8 cellular contexts compared by ENCODE assay signal in genomic region chr7:97117372-97118188, GRCh38. TPM values are rescaled to one million over a fixed set of nuclear protein-coding genes. Genes with fewer than 3 reads are reported as not detected.
DNase-seq lines count a peak whose midpoint lies in the region; ATAC-seq and TF ChIP-seq lines count a peak whose summit lies in the region.

Gene SDHAF3 (plus strand): TSS chr7:97117698. CDS start chr7:97117724, 26 bp downstream.

- H3K9me3 Mint-ChIP-seq in endothelial cell (ENCODE audit: unreplicated experiment): no peaks in the 10 kb centered on the region

- H3K27ac ChIP-seq in HUES64 (ENCODE audit: low read depth, low read length) (peak within 1 kb of the TSS; percentile 72), OCI-LY1 (ENCODE audit: low read depth, low read length, poor library complexity, severe bottlenecking) (peak within 1 kb of the TSS; percentile 89)

- no peaks in the 10 kb centered on the region for H3F3A ChIP-seq in OCI-LY1 (ENCODE audit: insufficient read depth, low read length)

- H3K79me2 ChIP-seq in OCI-LY1 (ENCODE audit: insufficient read depth, low read length): peaks cover 45% of the 10 kb centered on the region

- H3K4me2 ChIP-seq in OCI-LY1 (ENCODE audit: low read length): peak within 1 kb of the TSS; percentile 73

- peak within 1 kb of the TSS; percentile 93 for H3K4me3 Mint-ChIP-seq in endothelial cell (ENCODE audit: unreplicated experiment)

- peak within 1 kb of the TSS; percentile 49 for H2AFZ ChIP-seq in OCI-LY1 (ENCODE audit: low read length)

- H3K27me3 Mint-ChIP-seq in endothelial cell (ENCODE audit: unreplicated experiment): no peaks in the 10 kb centered on the region

- DNase-seq in DMS 273 (lab: John Stamatoyannopoulos, UW; ENCODE audit: unreplicated experiment) (peak; percentile 100), endothelial cell (ENCODE audit: low spot score) (peak; percentile 98), midbrain (lab: John Stamatoyannopoulos, UW) (peak; percentile 94)
- peak; percentile 98 for DNase-seq in activated CD8-positive, alpha-beta memory T cell treated with anti-CD3 and anti-CD28 coated beads, Interleukin-2, amount 50 U/mL, for 4 hours
- peak; percentile 96 for DNase-seq in stimulated activated CD8-positive, alpha-beta memory T cell treated with anti-CD3 and anti-CD28 coated beads, Interleukin-2, amount 100 ng/mL, for 1 hour (ENCODE audit: low read depth in 2 of 2)

- H3K27ac Mint-ChIP-seq in endothelial cell (ENCODE audit: unreplicated experiment): peak within 1 kb of the TSS; percentile 63

- peak; percentile 91 for ATAC-seq in GM21447 (IDR thresholded peaks at IDR 0.05; ENCODE audit: unreplicated experiment)

- H3K4me1 Mint-ChIP-seq in endothelial cell (ENCODE audit: unreplicated experiment): peaks cover 18% of the 10 kb centered on the region

- no peaks in the 10 kb centered on the region for H3K36me3 Mint-ChIP-seq in endothelial cell (ENCODE audit: low read depth, unreplicated experiment)

- no peaks in the 10 kb centered on the region for H3K27me3 ChIP-seq in HUES64 (ENCODE audit: insufficient read depth, low read length)
- H3K27me3 ChIP-seq in OCI-LY1 (ENCODE audit: insufficient read depth, low read length): no peaks in the 10 kb centered on the region

- TF ChIP-seq CTCF in OCI-LY1 (IDR thresholded peaks at IDR 0.05; ENCODE audit: low read length): peak; percentile 21; the same call in 1 of the 2 replicates
- TF ChIP-seq CTCF in endothelial cell (IDR thresholded peaks at IDR 0.05; ENCODE audit: unreplicated experiment): no peak

- H3K9ac ChIP-seq in HUES64 (ENCODE audit: low read depth, low read length): peak within 1 kb of the TSS; percentile 94
- H3K9ac ChIP-seq in OCI-LY1 (ENCODE audit: low read length): peak within 1 kb of the TSS; percentile 94

- 1% methylated on average over 59 of the region's 59 CpGs for WGBS in HUES64

- no peaks in the 10 kb centered on the region for H3K36me3 ChIP-seq in HUES64 (ENCODE audit: insufficient read depth, low read length)
- H3K36me3 ChIP-seq in OCI-LY1 (ENCODE audit: insufficient read depth, low read length): peaks cover 27% of the 10 kb centered on the region

- no peaks in the 10 kb centered on the region for H4K20me1 ChIP-seq in OCI-LY1 (ENCODE audit: insufficient read depth, low read length)

- H3K4me3 ChIP-seq in HUES64 (ENCODE audit: low read length) (peak within 1 kb of the TSS; percentile 85), OCI-LY1 (ENCODE audit: low read depth, low read length, poor library complexity, severe bottlenecking) (peak within 1 kb of the TSS; percentile 91)

- peaks cover 7% of the 10 kb centered on the region; the same call in 1 of the 2 replicates for H3K4me1 ChIP-seq in HUES64 (ENCODE audit: insufficient read depth, low read length)
- H3K4me1 ChIP-seq in OCI-LY1 (ENCODE audit: insufficient read depth, low read length, severe bottlenecking): peaks cover 33% of the 10 kb centered on the region

- H3K9me3 ChIP-seq in HUES64 (ENCODE audit: insufficient read depth, low read depth, low read length): no peaks in the 10 kb centered on the region
- H3K9me3 ChIP-seq in OCI-LY1 (ENCODE audit: low read length): peaks cover 8% of the 10 kb centered on the region; the same call in 1 of the 2 replicates

- H3K9me2 ChIP-seq in OCI-LY1 (ENCODE audit: low read depth, low read length): no peaks in the 10 kb centered on the region

RNA-seq across cellular contexts. Expression of gene SDHAF3, which starts in this region (rescaled TPM):
- polyA plus RNA-seq in HUES64 (2013, experiment 1 of 2): 29.5 TPM
- 33.6 TPM for polyA plus RNA-seq in HUES64 (2013, experiment 2 of 2)
- 6.7 TPM for total RNA-seq in endothelial cell (ENCODE audit: unreplicated experiment)

Comparison
In these comparisons a context has a peak if more than half of its experiments do, and no peak if none do; other contexts are left out.
1. Peak in every context shown above with its lines: DNase-seq, ATAC-seq, H3K4me3 ChIP-seq and H3K27ac ChIP-seq.